Comparison of ENCODE assay signal across 9 cellular contexts in genomic region chr12:116901612-116902011, GRCh38. TPM values are rescaled to one million over a fixed set of nuclear protein-coding genes. Genes with fewer than 3 reads are reported as not detected.
"Had no signal": no experiment of that assay in that cellular context is flagged by ENCODE, and none has a peak within 500 bp of the region (broad histone marks: within the 10 kb centered on the region; RNA-seq: fewer than 3 reads in every experiment).

No MANE protein-coding gene starts in this region.

- H3K27ac Mint-ChIP-seq: IgD-negative memory B cell had no signal

- H3K9ac ChIP-seq: KMS-11 had no signal

- H3K27ac ChIP-seq: HL-60, KMS-11 had no signal

- ATAC-seq: HepG2 had no signal

- FAIRE-seq: HepG2, HTR-8/SVneo had no signal

- DNase-seq: IMR-90, KBM-7, KG1 had no signal

- H3K4me3 Mint-ChIP-seq: IgD-negative memory B cell had no signal

- H3K4me2 ChIP-seq: KMS-11 had no signal

RNA-seq across cellular contexts. Expression of gene HRK, which starts 20.4 kb away (rescaled TPM):
- total RNA-seq: HT-29, IMR-90 had no signal
- polyA plus RNA-seq: HepG2, IMR-90 had no signal
